Comparison of ENCODE assay signal across 8 cellular contexts in the genomic region with DNA sequence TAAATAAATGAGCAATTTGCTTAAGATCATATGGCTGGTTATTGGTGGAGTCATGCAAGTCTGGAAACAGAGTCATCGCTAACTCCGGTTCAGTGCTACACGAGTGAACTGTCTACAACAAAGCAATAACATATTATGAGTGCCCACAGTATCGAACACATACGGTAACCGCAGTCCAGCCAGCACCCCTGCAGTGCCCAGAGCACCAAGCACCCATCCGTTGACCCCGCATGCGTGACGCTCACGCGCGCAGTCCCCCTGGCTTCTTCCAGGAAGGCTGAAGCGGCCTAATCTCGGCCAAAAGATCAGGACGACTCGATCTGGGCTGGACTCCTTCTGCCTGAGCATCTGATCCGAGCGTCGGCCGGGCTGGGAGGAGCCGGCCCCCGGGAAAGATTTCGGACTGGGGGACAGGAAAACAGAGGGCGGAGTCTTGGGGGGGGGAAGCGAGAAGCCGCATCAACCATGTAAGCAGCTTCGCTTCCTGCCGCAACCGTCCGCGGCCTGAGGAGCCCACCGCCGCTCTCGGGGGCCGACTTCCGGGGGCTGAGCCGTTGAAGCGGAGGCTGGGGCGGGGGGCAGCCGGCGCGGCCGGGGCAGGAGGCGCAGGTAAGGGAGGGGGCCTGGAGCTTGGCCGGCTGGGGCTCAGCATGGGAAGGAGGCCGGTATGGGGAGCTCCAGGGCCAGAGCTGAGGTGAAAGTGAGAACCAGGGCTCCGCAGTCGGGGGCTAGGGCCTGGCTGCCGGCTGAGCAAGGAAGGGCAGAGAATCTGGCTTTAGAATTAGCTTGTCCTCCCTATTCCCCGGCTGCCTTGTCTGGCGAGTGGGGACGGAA. TPM values are rescaled to one million over a fixed set of nuclear protein-coding genes. Genes with fewer than 3 reads are reported as not detected.
DNase-seq lines count a peak whose midpoint lies in the region; ATAC-seq and TF ChIP-seq lines count a peak whose summit lies in the region.

A gene with protein sequence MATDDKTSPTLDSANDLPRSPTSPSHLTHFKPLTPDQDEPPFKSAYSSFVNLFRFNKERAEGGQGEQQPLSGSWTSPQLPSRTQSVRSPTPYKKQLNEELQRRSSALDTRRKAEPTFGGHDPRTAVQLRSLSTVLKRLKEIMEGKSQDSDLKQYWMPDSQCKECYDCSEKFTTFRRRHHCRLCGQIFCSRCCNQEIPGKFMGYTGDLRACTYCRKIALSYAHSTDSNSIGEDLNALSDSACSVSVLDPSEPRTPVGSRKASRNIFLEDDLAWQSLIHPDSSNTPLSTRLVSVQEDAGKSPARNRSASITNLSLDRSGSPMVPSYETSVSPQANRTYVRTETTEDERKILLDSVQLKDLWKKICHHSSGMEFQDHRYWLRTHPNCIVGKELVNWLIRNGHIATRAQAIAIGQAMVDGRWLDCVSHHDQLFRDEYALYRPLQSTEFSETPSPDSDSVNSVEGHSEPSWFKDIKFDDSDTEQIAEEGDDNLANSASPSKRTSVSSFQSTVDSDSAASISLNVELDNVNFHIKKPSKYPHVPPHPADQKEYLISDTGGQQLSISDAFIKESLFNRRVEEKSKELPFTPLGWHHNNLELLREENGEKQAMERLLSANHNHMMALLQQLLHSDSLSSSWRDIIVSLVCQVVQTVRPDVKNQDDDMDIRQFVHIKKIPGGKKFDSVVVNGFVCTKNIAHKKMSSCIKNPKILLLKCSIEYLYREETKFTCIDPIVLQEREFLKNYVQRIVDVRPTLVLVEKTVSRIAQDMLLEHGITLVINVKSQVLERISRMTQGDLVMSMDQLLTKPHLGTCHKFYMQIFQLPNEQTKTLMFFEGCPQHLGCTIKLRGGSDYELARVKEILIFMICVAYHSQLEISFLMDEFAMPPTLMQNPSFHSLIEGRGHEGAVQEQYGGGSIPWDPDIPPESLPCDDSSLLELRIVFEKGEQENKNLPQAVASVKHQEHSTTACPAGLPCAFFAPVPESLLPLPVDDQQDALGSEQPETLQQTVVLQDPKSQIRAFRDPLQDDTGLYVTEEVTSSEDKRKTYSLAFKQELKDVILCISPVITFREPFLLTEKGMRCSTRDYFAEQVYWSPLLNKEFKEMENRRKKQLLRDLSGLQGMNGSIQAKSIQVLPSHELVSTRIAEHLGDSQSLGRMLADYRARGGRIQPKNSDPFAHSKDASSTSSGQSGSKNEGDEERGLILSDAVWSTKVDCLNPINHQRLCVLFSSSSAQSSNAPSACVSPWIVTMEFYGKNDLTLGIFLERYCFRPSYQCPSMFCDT (N-terminal part only) (plus strand): TSS at position 449 of the 834 bp plus-strand sequence. CDS start 5,265 bp downstream, outside the sequence.

- H3K27me3 Mint-ChIP-seq in activated B cell treated with CpG ODN at 0.5 μM for 24 hours = no peaks in the 10 kb centered on the region

- peak within 1 kb of the TSS; percentile 93 for H3K4me2 ChIP-seq in smooth muscle cell

- H3K4me3 Mint-ChIP-seq in activated B cell treated with CpG ODN at 0.5 μM for 24 hours = peak within 1 kb of the TSS; percentile 95

- H3K4me1 ChIP-seq in smooth muscle cell (ENCODE audit: low read depth) = peaks cover 19% of the 10 kb centered on the region

- no peaks in the 10 kb centered on the region for H3K9me3 Mint-ChIP-seq in activated B cell treated with CpG ODN at 0.5 μM for 24 hours

- H3K27ac Mint-ChIP-seq in activated B cell treated with CpG ODN at 0.5 μM for 24 hours = peak within 1 kb of the TSS; percentile 95

- under 1% methylated on average over 53 of the region's 53 CpGs for WGBS in smooth muscle cell (ENCODE audit: low lambda C conversion rate)

- no peaks in the 10 kb centered on the region for H3K9me3 ChIP-seq in smooth muscle cell (replicated peaks; ENCODE audit: low read depth)

- intact Hi-C loops in activated B cell treated with CpG ODN at 0.5 μM for 24 hours (cut with micrococcal nuclease) = loop anchor here (1.0 to 5.0 kb wide), 12 partner anchors 12 to 1905 kb away; a partner anchor contains a TSS

- TF ChIP-seq POLR2A in GM18951 (IDR thresholded peaks at IDR 0.05; ENCODE audit: extremely low read depth, insufficient read depth, insufficient read length) = peak; percentile 77

- peaks cover 56% of the 10 kb centered on the region for H3K4me1 Mint-ChIP-seq in activated B cell treated with CpG ODN at 0.5 μM for 24 hours

- TF ChIP-seq CTCF in activated B cell treated with CpG ODN at 0.5 μM for 24 hours (IDR thresholded peaks at IDR 0.05) = no peak
- TF ChIP-seq CTCF in smooth muscle cell (IDR thresholded peaks at IDR 0.05; ENCODE audit: borderline replicate concordance, insufficient read depth, poor library complexity, severe bottlenecking) = no peak

- H4K20me1 ChIP-seq in smooth muscle cell (ENCODE audit: low read depth) = peaks cover 38% of the 10 kb centered on the region

- peak; percentile 90 for ATAC-seq in HG03196 (IDR thresholded peaks at IDR 0.05; ENCODE audit: unreplicated experiment)
- ATAC-seq in activated B cell treated with CpG ODN at 0.5 μM for 24 hours (ENCODE audit: low read depth) = peak; percentile 87

- H2AFZ ChIP-seq in smooth muscle cell (ENCODE audit: low read depth) = peak within 1 kb of the TSS; percentile 79

- CTCF ChIA-PET in activated B cell treated with CpG ODN at 0.5 μM for 24 hours (lab: Charles Lee) = interaction anchor here (1.2 to 10.0 kb wide), 4 partner anchors 12 to 640 kb away, joined by 4 to 86 read pairs (median 7); a partner anchor contains a TSS

- no peaks in the 10 kb centered on the region for H3K27me3 ChIP-seq in smooth muscle cell (ENCODE audit: low read depth)

- H3K36me3 ChIP-seq in smooth muscle cell (ENCODE audit: low read depth) = no peaks in the 10 kb centered on the region

- H3K9ac ChIP-seq in smooth muscle cell (ENCODE audit: low read depth) = peak within 1 kb of the TSS; percentile 90

- H3K27ac ChIP-seq in caudate nucleus (ENCODE audit: low read depth, low read length) (peak within 1 kb of the TSS; percentile 85), smooth muscle cell (ENCODE audit: low read depth) (peak within 1 kb of the TSS; percentile 90)

- H3K36me3 Mint-ChIP-seq in activated B cell treated with CpG ODN at 0.5 μM for 24 hours (ENCODE audit: low read depth) = peaks cover 18% of the 10 kb centered on the region

- POLR2A ChIA-PET in activated B cell treated with CpG ODN at 0.5 μM for 24 hours (lab: Charles Lee) = interaction anchor here (1.0 to 4.7 kb wide), 16 partner anchors 12 to 1101 kb away, joined by 3 to 80 read pairs (median 4); a partner anchor contains a TSS

- in situ Hi-C loops in GM18951 (cut with MboI; ENCODE audit: low sequenced_read_pairs, unreplicated experiment) = no loop called here

- H3K79me2 ChIP-seq in smooth muscle cell (ENCODE audit: low read depth) = peaks cover 39% of the 10 kb centered on the region

- peak within 1 kb of the TSS; percentile 91 for H3K4me3 ChIP-seq in smooth muscle cell

- H3F3A ChIP-seq in smooth muscle cell (ENCODE audit: low read depth) = no peaks in the 10 kb centered on the region

- DNase-seq in AG08395 (ENCODE audit: low spot score) (peak; percentile 98), NCI-H345 (lab: John Stamatoyannopoulos, UW) (peak; percentile 96), activated B cell treated with CpG ODN at 0.5 μM for 24 hours (peak; percentile 85), caudate nucleus (lab: John Stamatoyannopoulos, UW) (peak; percentile 86 to 99 (median 97)), iPS-NIHi7 (ENCODE audit: extremely low spot score) (peak; percentile 96), smooth muscle cell (lab: John Stamatoyannopoulos, UW; ENCODE audit: unreplicated experiment) (peak; percentile 78)

RNA-seq across cellular contexts. Expression of the gene that starts here (rescaled TPM):
- total RNA-seq in activated B cell treated with CpG ODN at 0.5 μM for 24 hours (92.2 and 106 TPM in 2 replicates), smooth muscle cell (29.5 and 32.5 TPM in 2 replicates)
- polyA plus RNA-seq in smooth muscle cell = 4.9 and 5.2 TPM in 2 replicates

Comparison
In these comparisons a context has a peak if more than half of its experiments do, and no peak if none do; other contexts are left out.
1. Peak in every context shown above with its lines: DNase-seq, ATAC-seq, H3K4me3 ChIP-seq and H3K27ac ChIP-seq.